17 cellular contexts compared by ENCODE assay signal in the genomic region with DNA sequence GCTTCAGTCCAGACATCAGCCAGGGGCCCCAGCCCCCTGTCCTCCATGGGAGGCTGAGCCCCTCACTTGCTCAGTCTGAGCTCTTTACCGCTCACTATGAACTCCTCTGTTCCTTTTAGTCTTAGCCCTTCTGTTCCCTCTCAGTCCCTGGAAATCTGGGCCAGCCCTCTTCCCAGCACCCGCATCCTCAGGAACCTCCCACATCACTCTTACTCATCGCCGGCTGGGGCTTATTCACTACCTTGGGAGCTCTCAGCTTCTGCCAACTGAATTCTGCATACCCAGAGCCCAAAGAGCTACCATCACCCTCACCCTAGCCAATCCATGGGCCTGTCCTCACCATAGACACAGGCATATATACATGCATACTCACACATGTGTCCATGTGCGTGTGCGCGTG. TPM values are rescaled to one million over a fixed set of nuclear protein-coding genes. Genes with fewer than 3 reads are reported as not detected.
DNase-seq lines count a peak whose midpoint lies in the region; ATAC-seq and TF ChIP-seq lines count a peak whose summit lies in the region.
"Had no signal": no experiment of that assay in that cellular context is flagged by ENCODE, and none has a peak within 500 bp of the region (broad histone marks: within the 10 kb centered on the region; RNA-seq: fewer than 3 reads in every experiment).

No MANE protein-coding gene starts in this region.

- H3K4me1 Mint-ChIP-seq in T-helper 17 cell: peaks cover 12% of the 10 kb centered on the region
- H3K4me1 Mint-ChIP-seq: activated naive CD4-positive, alpha-beta T cell treated with anti-CD3 and anti-CD28 coated beads, Interleukin-2, amount 50 U/mL, for 24 hours had no signal

- no peaks in the 10 kb centered on the region for H3K9me3 ChIP-seq in T-helper 17 cell (ENCODE audit: control insufficient read depth, low read length, poor library complexity, severe bottlenecking)
- H3K9me3 ChIP-seq: esophagus squamous epithelium had no signal

- H3K27ac Mint-ChIP-seq in T-helper 17 cell: peak overlapping the region; percentile 21
- H3K27ac Mint-ChIP-seq: activated naive CD4-positive, alpha-beta T cell treated with anti-CD3 and anti-CD28 coated beads, Interleukin-2, amount 50 U/mL, for 24 hours; CD8-positive, alpha-beta T cell; naive thymus-derived CD4-positive, alpha-beta T cell; stimulated activated naive CD8-positive, alpha-beta T cell treated with anti-CD3 and anti-CD28 coated beads, Interleukin-15, amount 100 ng/mL, for 72 hours had no signal

- no peak for ATAC-seq in T-helper 17 cell
- ATAC-seq: CD8-positive, alpha-beta T cell; naive thymus-derived CD4-positive, alpha-beta T cell; right cardiac atrium; stimulated activated naive CD8-positive, alpha-beta T cell treated with anti-CD3 and anti-CD28 coated beads, Interleukin-15, amount 100 ng/mL, for 72 hours had no signal

- TF ChIP-seq CTCF in fibroblast of pulmonary artery (IDR thresholded peaks at IDR 0.05; ENCODE audit: low read length, missing control alignments): no peak

- DNase-seq in H4 (ENCODE audit: low spot score): peak; percentile 55
- DNase-seq in T-helper 17 cell: no peak
- peak; percentile 69 for DNase-seq in fibroblast of pulmonary artery (ENCODE audit: low read depth)
- peak; percentile 36 for DNase-seq in skeletal muscle cell (ENCODE audit: low read depth)
- DNase-seq in middle frontal gyrus (ENCODE audit: extremely low spot score, low spot score): no peak
- DNase-seq in NCI-H2196 (lab: John Stamatoyannopoulos, UW; ENCODE audit: unreplicated experiment): no peak
- DNase-seq in NCI-H2196 treated with DMSO at 0.1 percent for 48 hours (lab: John Stamatoyannopoulos, UW; ENCODE audit: unreplicated experiment): no peak
- no peak for DNase-seq in activated effector memory CD4-positive, alpha-beta T cell treated with anti-CD3 and anti-CD28 coated beads, Interleukin-2, amount 50 U/mL, for 16 hours
- DNase-seq: CD8-positive, alpha-beta T cell; esophagus squamous epithelium; naive thymus-derived CD4-positive, alpha-beta T cell; NCI-H1436; right cardiac atrium; SIG-M5; stimulated activated naive CD8-positive, alpha-beta T cell treated with anti-CD3 and anti-CD28 coated beads, Interleukin-15, amount 100 ng/mL, for 72 hours had no signal

- H3K36me3 Mint-ChIP-seq in T-helper 17 cell (ENCODE audit: low read depth): peaks cover 7% of the 10 kb centered on the region
- H3K36me3 Mint-ChIP-seq: CD8-positive, alpha-beta T cell; naive thymus-derived CD4-positive, alpha-beta T cell had no signal

- peaks cover 44% of the 10 kb centered on the region for H3K27me3 Mint-ChIP-seq in T-helper 17 cell

- H3K4me3 Mint-ChIP-seq in T-helper 17 cell: no peak overlapping the region
- H3K4me3 Mint-ChIP-seq: activated naive CD4-positive, alpha-beta T cell treated with anti-CD3 and anti-CD28 coated beads, Interleukin-2, amount 50 U/mL, for 24 hours; CD8-positive, alpha-beta T cell; naive thymus-derived CD4-positive, alpha-beta T cell; stimulated activated naive CD8-positive, alpha-beta T cell treated with anti-CD3 and anti-CD28 coated beads, Interleukin-15, amount 100 ng/mL, for 72 hours had no signal

- no peak overlapping the region for H3K4me3 ChIP-seq in fibroblast of pulmonary artery (replicated peaks; ENCODE audit: low read depth, low read length)
- no peak overlapping the region for H3K4me3 ChIP-seq in skeletal muscle cell (ENCODE audit: low read depth, low read length)
- H3K4me3 ChIP-seq: esophagus squamous epithelium had no signal

RNA-seq across cellular contexts. Expression of a gene that starts 11.5 kb away (rescaled TPM):
- total RNA-seq in H4 (2014; rRNA removed; shearing (Covaris generic)): not detected in 2 replicates
- not detected for total RNA-seq in T-helper 17 cell
- total RNA-seq: CD8-positive, alpha-beta T cell; esophagus squamous epithelium; kidney epithelial cell; naive thymus-derived CD4-positive, alpha-beta T cell; right cardiac atrium had no signal

RNA-seq across cellular contexts. Expression of a gene that starts 50.3 kb away (rescaled TPM):
- total RNA-seq in H4 (2014; rRNA removed; shearing (Covaris generic)): 0.37 TPM in 2 replicates
- total RNA-seq in T-helper 17 cell: not detected
- total RNA-seq: CD8-positive, alpha-beta T cell; esophagus squamous epithelium; naive thymus-derived CD4-positive, alpha-beta T cell; right cardiac atrium had no signal

Comparison
In these comparisons a context has a peak if more than half of its experiments do, and no peak if none do; other contexts are left out.
1. DNase-seq: peak in H4 (single experiment), fibroblast of pulmonary artery (single experiment) and skeletal muscle cell (single experiment); none in T-helper 17 cell (0 of 3), middle frontal gyrus (single experiment), NCI-H2196 (single experiment), NCI-H2196 treated with DMSO at 0.1 percent for 48 hours (single experiment) and activated effector memory CD4-positive, alpha-beta T cell treated with anti-CD3 and anti-CD28 coated beads, Interleukin-2, amount 50 U/mL, for 16 hours (single experiment).